15 cellular contexts compared by ENCODE assay signal in the genomic region with DNA sequence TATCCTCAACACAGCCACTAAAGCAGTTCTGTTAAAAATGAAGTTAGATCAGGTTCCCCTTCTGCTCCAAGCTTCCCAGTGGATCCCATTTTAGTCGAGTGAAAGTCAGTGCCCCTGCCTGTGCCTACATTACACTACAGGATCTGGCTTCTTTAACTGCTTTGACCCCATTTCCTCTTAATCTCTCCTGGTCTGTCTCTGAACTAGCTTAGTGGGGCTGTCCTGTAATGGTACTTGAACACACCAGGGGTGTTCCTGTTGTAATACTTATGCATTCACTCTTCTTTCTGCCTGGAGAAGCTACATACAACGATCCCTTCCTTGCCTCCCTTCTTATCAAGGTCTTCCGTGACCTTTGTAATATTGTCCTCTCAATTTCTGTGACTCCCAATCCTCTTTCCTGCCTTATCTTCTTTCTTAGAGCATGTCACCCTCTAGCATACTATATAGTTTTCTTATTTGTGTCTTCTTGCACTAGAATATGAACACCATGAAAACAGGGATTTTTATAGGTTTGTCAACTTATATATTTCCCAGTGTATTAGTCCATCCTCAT. TPM values are rescaled to one million over a fixed set of nuclear protein-coding genes. Genes with fewer than 3 reads are reported as not detected.
A peak's percentile ranks its signal among the peaks of the same experiment; 100 is the strongest.
DNase-seq lines count a peak whose midpoint lies in the region; FAIRE-seq and TF ChIP-seq lines count a peak whose summit lies in the region.
"Had no signal": no experiment of that assay in that cellular context is flagged by ENCODE, and none has a peak within 500 bp of the region (broad histone marks: within the 10 kb centered on the region; RNA-seq: fewer than 3 reads in every experiment).

No MANE protein-coding gene starts in this region.

- H3K4me1 Mint-ChIP-seq in Caco-2 (ENCODE audit: low read depth, unreplicated experiment): peaks cover 48% of the 10 kb centered on the region

- H3K4me3 ChIP-seq in Caco-2 (ENCODE audit: low read depth, low read length) (no peak overlapping the region), esophagus muscularis mucosa (no peak overlapping the region), small intestine (ENCODE audit: low read depth in 1 of 2, low read length in 2 of 2) (no peak overlapping the region)
- H3K4me3 ChIP-seq: GM23338, K562, Peyer's patch had no signal

- no peak for DNase-seq in Caco-2
- DNase-seq in NCI-H69 (lab: John Stamatoyannopoulos, UW): peak; percentile 44
- DNase-seq in esophagus muscularis mucosa (ENCODE audit: extremely low spot score): no peak
- peak; percentile 74 for DNase-seq in small intestine
- no peak for DNase-seq in activated CD4-positive, alpha-beta T cell treated with anti-CD3 and anti-CD28 coated beads, Interleukin-2, amount 50 U/mL, for 4 hours
- no peak for DNase-seq in NCI-H1417 (lab: John Stamatoyannopoulos, UW)
- DNase-seq in activated CD4-positive, alpha-beta T cell treated with anti-CD3 and anti-CD28 coated beads for 4 hours: no peak
- DNase-seq: CD4-positive, alpha-beta memory T cell; NCI-H146; NCI-H2081 treated with DMSO at 0.1 percent for 48 hours; NCI-H510A; Peyer's patch; SHP77 had no signal

- H3K9me3 Mint-ChIP-seq in Caco-2 (ENCODE audit: unreplicated experiment): peaks cover 12% of the 10 kb centered on the region
- H3K9me3 Mint-ChIP-seq: GM23338 had no signal

- peaks cover 51% of the 10 kb centered on the region for H3K4me1 ChIP-seq in Caco-2
- H3K4me1 ChIP-seq in esophagus muscularis mucosa: peaks cover 0 to 58% (median 57%) of the 10 kb centered on the region in 4 donors
- H3K4me1 ChIP-seq in small intestine (ENCODE audit: control insufficient read depth in 2 of 2, insufficient read depth in 1 of 2, low read depth in 1 of 2, low read length in 1 of 2): peaks cover 0 to 2% of the 10 kb centered on the region in 2 donors

- TF ChIP-seq POLR2A in esophagus muscularis mucosa (IDR thresholded peaks at IDR 0.05; ENCODE audit: low read depth): no peak

- CTCF ChIA-PET in Caco-2 (lab: Charles Lee): no interaction called here

- POLR2A ChIA-PET in Caco-2 (lab: Charles Lee): no interaction called here

- TF ChIP-seq EP300 in esophagus muscularis mucosa (IDR thresholded peaks at IDR 0.05): no peak

- BruUV-seq in Caco-2 (replicated peaks; lab: Mats Ljungman, UMichigan): no TSS peak

- peak overlapping the region; percentile 31 for H3K27ac Mint-ChIP-seq in Caco-2 (ENCODE audit: unreplicated experiment)
- H3K27ac Mint-ChIP-seq: GM23338 had no signal

- H3K27me3 Mint-ChIP-seq in Caco-2 (ENCODE audit: insufficient read depth, unreplicated experiment): no peaks in the 10 kb centered on the region

- H3K36me3 Mint-ChIP-seq in Caco-2 (ENCODE audit: insufficient read depth, unreplicated experiment): peaks cover 18% of the 10 kb centered on the region

- intact Hi-C loops in Caco-2 (cut with micrococcal nuclease; ENCODE audit: unreplicated experiment) (no loop called here), esophagus muscularis mucosa (cut with DNase I) (loop anchor here (10.0 kb wide), 1 partner anchor 498 kb away; no protein-coding TSS in a partner anchor)

- H3K36me3 ChIP-seq in Caco-2 (ENCODE audit: control insufficient read depth, insufficient read depth, low read length): no peaks in the 10 kb centered on the region
- no peaks in the 10 kb centered on the region for H3K36me3 ChIP-seq in esophagus muscularis mucosa
- H3K36me3 ChIP-seq in small intestine (ENCODE audit: control insufficient read depth in 2 of 2, insufficient read depth in 2 of 2, low read length in 2 of 2): peaks cover 0 to 1% of the 10 kb centered on the region in 2 donors
- H3K36me3 ChIP-seq: Peyer's patch had no signal

- no peaks in the 10 kb centered on the region for H3K27me3 ChIP-seq in Caco-2 (replicated peaks; ENCODE audit: control insufficient read depth, insufficient read depth, low read length)
- no peaks in the 10 kb centered on the region for H3K27me3 ChIP-seq in esophagus muscularis mucosa
- H3K27me3 ChIP-seq in small intestine (ENCODE audit: control insufficient read depth in 2 of 2, insufficient read depth in 2 of 2, low read length in 2 of 2): no peaks in the 10 kb centered on the region
- H3K27me3 ChIP-seq: Peyer's patch had no signal

- H3K27ac ChIP-seq in esophagus muscularis mucosa (replicated peaks in 1 of 4) (peak overlapping the region; percentile 4 to 56 (median 39)), small intestine (ENCODE audit: low read depth in 1 of 2, low read length in 1 of 2) (no peak overlapping the region)
- H3K27ac ChIP-seq: Peyer's patch had no signal

- TF ChIP-seq CTCF in Caco-2 (IDR thresholded peaks at IDR 0.05; ENCODE audit: insufficient read depth in 1 of 2, low read depth in 1 of 2, low read length in 1 of 2, severe bottlenecking in 1 of 2, unreplicated experiment in 1 of 2) (no peak), esophagus muscularis mucosa (IDR thresholded peaks at IDR 0.05) (no peak)

- no peak overlapping the region for H3K4me3 Mint-ChIP-seq in Caco-2 (ENCODE audit: unreplicated experiment)
- H3K4me3 Mint-ChIP-seq: CD4-positive, alpha-beta memory T cell; GM23338 had no signal

- 86% methylated on average over 3 of the region's 3 CpGs for WGBS in esophagus muscularis mucosa
- 40 to 60% (median 44%) methylated on average over 3 of the region's 3 CpGs for WGBS in small intestine, 3 donors

- H3K9me3 ChIP-seq in Caco-2 (0 out of 2 replicates have a peak, but pooled peaks cover 4% of the 10 kb centered on the region), esophagus muscularis mucosa (no peaks in the 10 kb centered on the region), small intestine (ENCODE audit: control insufficient read depth, low read depth) (no peaks in the 10 kb centered on the region)
- H3K9me3 ChIP-seq: Peyer's patch had no signal

- FAIRE-seq in small intestine (lab: Jason Lieb, UNC): no peak
- FAIRE-seq: K562 had no signal

RNA-seq across cellular contexts. Expression of a gene that starts 16.6 kb away (rescaled TPM):
- total RNA-seq in Caco-2 (2022): 7.3 and 10.1 TPM in 2 replicates
- total RNA-seq in esophagus muscularis mucosa: 10 to 100 TPM; 18.1 to 26.0 (median 21.2) TPM
- polyA plus RNA-seq in small intestine: 1 to 10 TPM in 1 of 3 donors, under 1 TPM in 1, not detected in 1; 0.22 to 1.0 TPM
- total RNA-seq: K562 had no signal
- polyA plus RNA-seq: K562 had no signal

Comparison
In these comparisons a context has a peak if more than half of its experiments do, and no peak if none do; other contexts are left out.
1. DNase-seq: peak in NCI-H69 (single experiment) and small intestine (single experiment); none in Caco-2 (0 of 2), esophagus muscularis mucosa (single experiment), activated CD4-positive, alpha-beta T cell treated with anti-CD3 and anti-CD28 coated beads, Interleukin-2, amount 50 U/mL, for 4 hours (0 of 2), NCI-H1417 (0 of 3) and activated CD4-positive, alpha-beta T cell treated with anti-CD3 and anti-CD28 coated beads for 4 hours (0 of 2).
2. H3K27ac ChIP-seq: peak in esophagus muscularis mucosa (4 of 4); none in small intestine (0 of 2).